Comparison of ENCODE assay signal across 8 cellular contexts in the genomic region with DNA sequence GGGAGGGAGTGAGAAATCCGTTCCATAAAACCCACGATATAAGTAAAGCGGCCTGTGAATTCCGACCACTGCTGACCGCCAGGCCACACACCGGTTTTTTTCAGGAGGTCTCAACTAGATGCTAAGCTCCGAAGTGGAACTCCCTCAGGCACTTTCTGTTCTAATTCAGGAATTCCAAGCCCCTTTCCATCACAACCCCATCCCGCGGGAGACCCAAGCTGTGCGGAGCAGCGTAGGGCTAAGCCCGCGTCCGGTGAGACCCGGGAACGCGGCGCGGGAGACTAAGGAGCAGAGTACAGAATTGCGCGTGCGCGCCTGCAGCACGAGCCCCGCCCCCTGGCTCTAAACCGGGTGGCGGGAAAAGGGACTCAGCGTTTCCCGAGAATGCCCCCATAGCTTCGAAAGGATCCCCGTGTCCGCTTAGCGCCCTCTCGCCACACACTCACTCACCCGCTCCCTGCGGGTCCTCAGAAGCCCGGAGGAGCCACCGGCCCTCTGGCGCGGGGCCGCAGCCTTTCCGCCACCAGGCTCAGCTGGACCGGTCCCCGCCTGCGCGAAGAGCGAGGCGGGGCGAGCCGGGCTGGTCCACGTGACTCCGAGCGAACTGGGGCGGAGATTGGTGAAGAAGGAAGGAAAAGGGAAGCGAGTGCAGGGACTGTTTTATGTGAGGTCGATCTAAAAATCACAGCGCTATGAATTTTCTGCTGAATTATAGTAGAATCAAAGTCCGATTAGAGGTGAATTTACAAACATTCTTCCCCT. TPM values are rescaled to one million over a fixed set of nuclear protein-coding genes. Genes with fewer than 3 reads are reported as not detected.
DNase-seq lines count a peak whose midpoint lies in the region; ATAC-seq and TF ChIP-seq lines count a peak whose summit lies in the region.

A gene with protein sequence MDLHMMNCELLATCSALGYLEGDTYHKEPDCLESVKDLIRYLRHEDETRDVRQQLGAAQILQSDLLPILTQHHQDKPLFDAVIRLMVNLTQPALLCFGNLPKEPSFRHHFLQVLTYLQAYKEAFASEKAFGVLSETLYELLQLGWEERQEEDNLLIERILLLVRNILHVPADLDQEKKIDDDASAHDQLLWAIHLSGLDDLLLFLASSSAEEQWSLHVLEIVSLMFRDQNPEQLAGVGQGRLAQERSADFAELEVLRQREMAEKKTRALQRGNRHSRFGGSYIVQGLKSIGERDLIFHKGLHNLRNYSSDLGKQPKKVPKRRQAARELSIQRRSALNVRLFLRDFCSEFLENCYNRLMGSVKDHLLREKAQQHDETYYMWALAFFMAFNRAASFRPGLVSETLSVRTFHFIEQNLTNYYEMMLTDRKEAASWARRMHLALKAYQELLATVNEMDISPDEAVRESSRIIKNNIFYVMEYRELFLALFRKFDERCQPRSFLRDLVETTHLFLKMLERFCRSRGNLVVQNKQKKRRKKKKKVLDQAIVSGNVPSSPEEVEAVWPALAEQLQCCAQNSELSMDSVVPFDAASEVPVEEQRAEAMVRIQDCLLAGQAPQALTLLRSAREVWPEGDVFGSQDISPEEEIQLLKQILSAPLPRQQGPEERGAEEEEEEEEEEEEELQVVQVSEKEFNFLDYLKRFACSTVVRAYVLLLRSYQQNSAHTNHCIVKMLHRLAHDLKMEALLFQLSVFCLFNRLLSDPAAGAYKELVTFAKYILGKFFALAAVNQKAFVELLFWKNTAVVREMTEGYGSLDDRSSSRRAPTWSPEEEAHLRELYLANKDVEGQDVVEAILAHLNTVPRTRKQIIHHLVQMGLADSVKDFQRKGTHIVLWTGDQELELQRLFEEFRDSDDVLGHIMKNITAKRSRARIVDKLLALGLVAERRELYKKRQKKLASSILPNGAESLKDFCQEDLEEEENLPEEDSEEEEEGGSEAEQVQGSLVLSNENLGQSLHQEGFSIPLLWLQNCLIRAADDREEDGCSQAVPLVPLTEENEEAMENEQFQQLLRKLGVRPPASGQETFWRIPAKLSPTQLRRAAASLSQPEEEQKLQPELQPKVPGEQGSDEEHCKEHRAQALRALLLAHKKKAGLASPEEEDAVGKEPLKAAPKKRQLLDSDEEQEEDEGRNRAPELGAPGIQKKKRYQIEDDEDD (minus strand): TSS at position 567 of the 762 bp plus-strand sequence. CDS start 15,256 bp downstream, outside the sequence.

- H3K27ac ChIP-seq in spleen, result peak within 1 kb of the TSS; percentile 64 to 92 (median 88)

- H3K27me3 ChIP-seq in spleen (replicated peaks in 1 of 7), result no peaks in the 10 kb centered on the region

- DNase-seq in AG04449 (ENCODE audit: low read depth, low spot score) (peak; percentile 17), NCI-H2227 treated with DMSO at 0.1 percent for 48 hours (lab: John Stamatoyannopoulos, UW) (peak; percentile 84), activated B cell treated with CpG ODN at 0.5 μM for 24 hours (peak; percentile 85), inferior parietal cortex (ENCODE audit: extremely low spot score) (peak; percentile 92), spleen (peak; percentile 98)
- peak; percentile 84 for DNase-seq in central memory CD4-positive, alpha-beta T cell

- peak; percentile 80 for ATAC-seq in GM18873 (IDR thresholded peaks at IDR 0.05; ENCODE audit: low FRiP score, unreplicated experiment)
- ATAC-seq in HG03139 (IDR thresholded peaks at IDR 0.05; ENCODE audit: unreplicated experiment), result peak; percentile 79
- peak; percentile 96 for ATAC-seq in activated B cell treated with CpG ODN at 0.5 μM for 24 hours (ENCODE audit: low read depth)

- 0 to 1% (median 0%) methylated on average over 49 to 58 of the region's 58 CpGs for WGBS in spleen, 5 donors

- H3K4me3 ChIP-seq in AG04449 (ENCODE audit: low read depth, low read length), result peak within 1 kb of the TSS; percentile 80
- peak within 1 kb of the TSS; percentile 74 to 99 (median 98) for H3K4me3 ChIP-seq in spleen

- intact Hi-C loops in activated B cell treated with CpG ODN at 0.5 μM for 24 hours (cut with micrococcal nuclease), result loop anchor here (1.0 to 5.0 kb wide), 7 partner anchors 19 to 332 kb away; a partner anchor contains a TSS
- intact Hi-C loops in spleen (cut with DNase I; ENCODE audit: low total_unique reads), result loop anchor here (10.0 kb wide), 1 partner anchor 84 kb away; a partner anchor contains a TSS

- no peaks in the 10 kb centered on the region for H3K27me3 Mint-ChIP-seq in activated B cell treated with CpG ODN at 0.5 μM for 24 hours

- H3K36me3 Mint-ChIP-seq in activated B cell treated with CpG ODN at 0.5 μM for 24 hours (ENCODE audit: low read depth), result peaks cover 6% of the 10 kb centered on the region

- peaks cover 4 to 31% (median 19%) of the 10 kb centered on the region in 6 donors for H3K4me1 ChIP-seq in spleen

- H3K9me3 ChIP-seq in spleen, result no peaks in the 10 kb centered on the region

- no peaks in the 10 kb centered on the region for H3K36me3 ChIP-seq in spleen

- POLR2A ChIA-PET in AG04449 (lab: Yijun Ruan, JAX) (interaction anchor here (0.7 to 1.7 kb wide), 3 partner anchors 21 to 133 kb away, joined by 3 to 11 read pairs (median 5); a partner anchor contains a TSS), activated B cell treated with CpG ODN at 0.5 μM for 24 hours (lab: Charles Lee) (interaction anchor here (0.6 to 3.7 kb wide), 26 partner anchors 11 to 678 kb away, joined by 3 to 85 read pairs (median 5); a partner anchor contains a TSS)

- peaks cover 22% of the 10 kb centered on the region for H3K4me1 Mint-ChIP-seq in activated B cell treated with CpG ODN at 0.5 μM for 24 hours

- CTCF ChIA-PET in AG04449 (lab: Yijun Ruan, JAX) (interaction anchor here (0.7 to 8.8 kb wide), 7 partner anchors 9 to 259 kb away, joined by 3 to 100 read pairs (median 5); a partner anchor contains a TSS), activated B cell treated with CpG ODN at 0.5 μM for 24 hours (lab: Charles Lee) (interaction anchor here (0.9 to 4.4 kb wide), 5 partner anchors 15 to 260 kb away, joined by 3 to 27 read pairs (median 3); a partner anchor contains a TSS)

- peak within 1 kb of the TSS; percentile 94 for H3K4me3 Mint-ChIP-seq in activated B cell treated with CpG ODN at 0.5 μM for 24 hours

- TF ChIP-seq CTCF in AG04449 (IDR thresholded peaks at IDR 0.05; ENCODE audit: insufficient read depth, low read length, missing control alignments) (no peak), activated B cell treated with CpG ODN at 0.5 μM for 24 hours (IDR thresholded peaks at IDR 0.05) (no peak), spleen (IDR thresholded peaks at IDR 0.05 in 8 of 11, conservative IDR thresholded peaks at IDR 0.05 in 3 of 11) (peak in 4 of 11 experiments; percentile 31 to 55 (median 40))

- peak within 1 kb of the TSS; percentile 97 for H3K27ac Mint-ChIP-seq in activated B cell treated with CpG ODN at 0.5 μM for 24 hours

- peaks cover 3% of the 10 kb centered on the region for H3K9me3 Mint-ChIP-seq in activated B cell treated with CpG ODN at 0.5 μM for 24 hours

- TF ChIP-seq POLR2A in spleen (IDR thresholded peaks at IDR 0.05), result peak in 2 of 3 donors; percentile 18 to 68

RNA-seq across cellular contexts. Expression of the gene that starts here (rescaled TPM):
- total RNA-seq in activated B cell treated with CpG ODN at 0.5 μM for 24 hours (31.8 and 35.0 TPM in 2 replicates), spleen (10 to 100 TPM in 6 of 7 donors, 1 to 10 TPM in 1; 9.9 to 17.7 (median 13.3) TPM)
- 10 to 100 TPM; 10.0 to 10.7 (median 10.5) TPM for polyA plus RNA-seq in spleen

Comparison
In these comparisons a context has a peak if more than half of its experiments do, and no peak if none do; other contexts are left out.
1. Peak in every context shown above with its lines: DNase-seq, ATAC-seq, H3K4me3 ChIP-seq and H3K27ac ChIP-seq.
2. DNase-seq: peak in every context shown above with its lines; median percentile 98 in spleen; 92 in inferior parietal cortex; 85 in activated B cell treated with CpG ODN at 0.5 μM for 24 hours; 84 in NCI-H2227 treated with DMSO at 0.1 percent for 48 hours; 84 in central memory CD4-positive, alpha-beta T cell; 17 in AG04449.